In the genomic region with DNA sequence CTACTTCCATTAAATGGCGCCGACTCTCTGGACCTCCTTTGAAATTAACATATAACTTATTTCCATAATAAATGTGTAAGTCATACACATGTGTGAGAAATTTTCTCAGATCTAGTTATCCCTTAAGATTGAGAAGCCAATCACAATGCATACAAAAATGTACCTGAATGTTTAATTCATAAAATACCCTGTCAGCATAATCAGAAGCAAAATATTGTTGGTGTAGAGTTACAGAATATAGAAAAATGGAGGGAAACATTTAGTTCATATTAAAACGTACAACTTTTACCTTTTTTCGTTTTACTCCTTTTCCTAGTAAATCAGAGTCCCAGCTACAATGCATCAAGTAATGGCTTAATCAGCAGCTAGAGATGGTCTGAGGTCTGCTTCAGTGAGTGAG, we compare ENCODE assay signal across 33 cellular contexts.
"Had no signal": no experiment of that assay in that cellular context is flagged by ENCODE, and none has a peak within 500 bp of the region (broad histone marks: within the 10 kb centered on the region; RNA-seq: fewer than 3 reads in every experiment).

No MANE protein-coding gene starts in this region.

- FAIRE-seq: endometrium, endothelial cell of umbilical vein had no signal

- H3K27me3 ChIP-seq: body of pancreas, colonic mucosa had no signal

- H3K36me3 Mint-ChIP-seq: activated naive CD8-positive, alpha-beta T cell had no signal

- ATAC-seq: activated CD4-positive, CD25-positive, alpha-beta regulatory T cell treated with anti-CD3 and anti-CD28 coated beads, Interleukin-2, amount 50 U/mL, for 24 hours; activated CD8-positive, alpha-beta T cell treated with anti-CD3 and anti-CD28 coated beads for 36 hours; activated T-cell treated with anti-CD3 and anti-CD28 coated beads, Interleukin-2, amount 50 U/mL, for 4 hours; activated T-helper 17 cell treated with anti-CD3 and anti-CD28 coated beads, Interleukin-2, amount 50 U/mL, for 72 hours; body of pancreas; gastroesophageal sphincter; T-helper 17 cell had no signal

- H3K36me3 ChIP-seq: cardiac muscle cell, colonic mucosa, esophagus squamous epithelium, gastroesophageal sphincter, WERI-Rb-1 had no signal

- H3K4me3 Mint-ChIP-seq: activated B cell treated with CpG ODN at 0.5 μM for 24 hours; activated CD8-positive, alpha-beta T cell treated with anti-CD3 and anti-CD28 coated beads for 36 hours; activated naive CD8-positive, alpha-beta T cell; activated T-cell treated with anti-CD3 and anti-CD28 coated beads, Interleukin-2, amount 50 U/mL, for 4 hours; activated T-helper 17 cell treated with anti-CD3 and anti-CD28 coated beads, Interleukin-2, amount 50 U/mL, for 72 hours; T-helper 17 cell; T-helper 2 cell treated with Interferon-gamma antibody and Interleukin-4, amounts not matched to agents 5 μg/mL and 100 μg/mL, for 36 hours had no signal

- H3K27ac Mint-ChIP-seq: activated B cell treated with CpG ODN at 0.5 μM for 24 hours; activated CD8-positive, alpha-beta T cell treated with anti-CD3 and anti-CD28 coated beads for 36 hours; activated naive CD8-positive, alpha-beta T cell; activated T-helper 17 cell treated with anti-CD3 and anti-CD28 coated beads, Interleukin-2, amount 50 U/mL, for 72 hours; T-helper 17 cell; T-helper 2 cell treated with Interferon-gamma antibody and Interleukin-4, amounts not matched to agents 5 μg/mL and 100 μg/mL, for 36 hours had no signal

- H3K9me3 Mint-ChIP-seq: activated B cell treated with CpG ODN at 0.5 μM for 24 hours; activated CD8-positive, alpha-beta T cell treated with anti-CD3 and anti-CD28 coated beads for 36 hours; activated T-cell treated with anti-CD3 and anti-CD28 coated beads, Interleukin-2, amount 50 U/mL, for 4 hours; activated T-helper 17 cell treated with anti-CD3 and anti-CD28 coated beads, Interleukin-2, amount 50 U/mL, for 72 hours; T-helper 2 cell treated with Interferon-gamma antibody and Interleukin-4, amounts not matched to agents 5 μg/mL and 100 μg/mL, for 36 hours had no signal

- H3K4me1 ChIP-seq: body of pancreas, colonic mucosa, esophagus squamous epithelium, gastroesophageal sphincter had no signal

- H3K4me1 Mint-ChIP-seq: activated B cell treated with CpG ODN at 0.5 μM for 24 hours, T-helper 17 cell had no signal

- H3K4me3 ChIP-seq: body of pancreas, cardiac muscle cell, colonic mucosa, esophagus squamous epithelium, gastroesophageal sphincter had no signal

- DNase-seq: activated B cell treated with CpG ODN at 0.5 μM for 24 hours; activated CD4-positive, alpha-beta T cell treated with anti-CD3 and anti-CD28 coated beads for 48 hours; activated CD4-positive, alpha-beta T cell treated with anti-CD3 and anti-CD28 coated beads, Interleukin-2, amount 50 U/mL, for 1 hour; activated CD4-positive, alpha-beta T cell treated with anti-CD3 and anti-CD28 coated beads, Interleukin-2, amount 50 U/mL, for 48 hours; activated CD8-positive, alpha-beta memory T cell treated with anti-CD3 and anti-CD28 coated beads for 24 hours; activated CD8-positive, alpha-beta T cell treated with anti-CD3 and anti-CD28 coated beads for 36 hours; activated effector memory CD4-positive, alpha-beta T cell treated with Interleukin-2 at 50 U/mL for 16 hours; activated gamma-delta T cell treated with Interleukin-2 at 50 U/mL for 16 hours; activated naive CD4-positive, alpha-beta T cell treated with anti-CD3 and anti-CD28 coated beads, Interleukin-2, amount 50 U/mL, for 16 hours; activated naive CD4-positive, alpha-beta T cell treated with Interleukin-2 at 50 U/mL for 16 hours; activated T-cell treated with anti-CD3 and anti-CD28 coated beads, Interleukin-2, amount 50 U/mL, for 4 hours; amygdala; aorta; body of pancreas; central memory CD4-positive, alpha-beta T cell; cerebellar nuclear complex; colonic mucosa; effector CD8-positive, alpha-beta T cell; esophagus squamous epithelium; foreskin melanocyte; T-helper 1 cell; T-helper 17 cell; T1000; WERI-Rb-1 had no signal

- H3K27ac ChIP-seq: body of pancreas, cardiac muscle cell, colonic mucosa, epithelial cell of prostate, esophagus squamous epithelium, gastroesophageal sphincter, WERI-Rb-1 had no signal

- H3K9me3 ChIP-seq: body of pancreas, colonic mucosa, esophagus squamous epithelium, gastroesophageal sphincter had no signal

- H3K27me3 Mint-ChIP-seq: activated B cell treated with CpG ODN at 0.5 μM for 24 hours had no signal
